ENCODE assay signal across 19 cellular contexts in the genomic region with DNA sequence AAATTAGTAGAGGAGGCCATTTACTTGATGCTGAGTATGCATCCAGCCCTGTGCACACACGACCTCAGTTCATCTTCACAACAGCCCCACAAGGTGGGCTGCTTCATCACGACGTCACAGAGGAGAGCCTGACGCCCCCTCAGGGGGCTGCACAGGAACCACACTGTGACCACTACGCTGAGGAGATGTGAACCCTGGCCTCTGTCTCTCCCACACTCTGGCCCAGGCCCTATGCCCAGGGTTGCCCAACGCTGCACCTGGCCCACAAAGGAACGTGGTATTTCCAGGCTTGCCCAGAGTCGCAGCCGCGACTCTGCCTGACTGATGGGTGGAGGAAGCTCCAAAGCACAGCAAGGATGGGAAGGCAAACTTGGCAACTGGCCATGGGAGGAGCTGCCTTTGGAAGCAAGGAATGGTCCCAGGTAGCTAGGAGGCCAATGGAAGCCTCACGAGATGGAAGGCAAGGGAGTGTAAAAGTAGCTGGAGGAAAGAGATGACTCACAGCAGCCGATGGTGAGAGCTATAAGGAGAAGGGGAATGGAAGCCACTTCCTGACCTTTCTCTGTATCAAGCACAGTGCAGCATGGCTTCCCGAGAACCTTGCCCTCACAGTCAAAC.
"Had no signal": no experiment of that assay in that cellular context is flagged by ENCODE, and none has a peak within 500 bp of the region (broad histone marks: within the 10 kb centered on the region; RNA-seq: fewer than 3 reads in every experiment).

No MANE protein-coding gene starts in this region.

- H3K9me3 ChIP-seq: heart left ventricle, ovary, suprapubic skin had no signal

- H3K27ac ChIP-seq: heart left ventricle, ovary, suprapubic skin had no signal

- DNase-seq: activated T-cell treated with anti-CD3 and anti-CD28 coated beads for 4 hours; amniotic stem cell; cortex of kidney; effector CD4-positive, alpha-beta T cell; heart left ventricle; immature natural killer cell; left cardiac atrium; ovary; trophoblast cell had no signal

- H3K27me3 Mint-ChIP-seq: activated naive CD4-positive, alpha-beta T cell treated with anti-CD3 and anti-CD28 coated beads, Interleukin-2, amount 50 U/mL, for 24 hours had no signal

- H3K4me3 ChIP-seq: heart left ventricle, lung, ovary, suprapubic skin had no signal

- H3K36me3 ChIP-seq: heart left ventricle, ovary, suprapubic skin had no signal

- H3K27me3 ChIP-seq: heart left ventricle, ovary, suprapubic skin had no signal

- H3K9me3 Mint-ChIP-seq: activated naive CD4-positive, alpha-beta T cell treated with anti-CD3 and anti-CD28 coated beads, Interleukin-2, amount 50 U/mL, for 24 hours; activated T-helper 17 cell treated with anti-CD3 and anti-CD28 coated beads, Interleukin-2, amount 50 U/mL, for 72 hours; brain; central memory CD8-positive, alpha-beta T cell; immature natural killer cell; neural crest cell; stimulated activated naive CD8-positive, alpha-beta T cell treated with anti-CD3 and anti-CD28 coated beads, Interleukin-15, Interleukin-2, amounts not matched to agents 100 ng/mL and 50 ng/mL, for 24 hours had no signal

- H3K4me3 Mint-ChIP-seq: activated naive CD4-positive, alpha-beta T cell treated with anti-CD3 and anti-CD28 coated beads, Interleukin-2, amount 50 U/mL, for 24 hours; activated T-helper 17 cell treated with anti-CD3 and anti-CD28 coated beads, Interleukin-2, amount 50 U/mL, for 72 hours; brain; central memory CD8-positive, alpha-beta T cell; immature natural killer cell; neural crest cell; stimulated activated naive CD8-positive, alpha-beta T cell treated with anti-CD3 and anti-CD28 coated beads, Interleukin-15, Interleukin-2, amounts not matched to agents 100 ng/mL and 50 ng/mL, for 24 hours had no signal

- H3K36me3 Mint-ChIP-seq: activated naive CD4-positive, alpha-beta T cell treated with anti-CD3 and anti-CD28 coated beads, Interleukin-2, amount 50 U/mL, for 24 hours; immature natural killer cell had no signal

- FAIRE-seq: frontal cortex had no signal

- H3K27ac Mint-ChIP-seq: activated naive CD4-positive, alpha-beta T cell treated with anti-CD3 and anti-CD28 coated beads, Interleukin-2, amount 50 U/mL, for 24 hours; activated T-helper 17 cell treated with anti-CD3 and anti-CD28 coated beads, Interleukin-2, amount 50 U/mL, for 72 hours; brain; immature natural killer cell had no signal

- H3K4me1 Mint-ChIP-seq: activated T-helper 17 cell treated with anti-CD3 and anti-CD28 coated beads, Interleukin-2, amount 50 U/mL, for 72 hours; brain; central memory CD8-positive, alpha-beta T cell; neural crest cell had no signal

- ATAC-seq: activated T-helper 17 cell treated with anti-CD3 and anti-CD28 coated beads, Interleukin-2, amount 50 U/mL, for 72 hours; heart left ventricle; left cardiac atrium; sciatic nerve had no signal
